ENCODE assay signal across 16 cellular contexts in genomic region chr11:10323793-10324170, GRCh38. TPM values are rescaled to one million over a fixed set of nuclear protein-coding genes. Genes with fewer than 3 reads are reported as not detected.
A peak's percentile ranks its signal among the peaks of the same experiment; 100 is the strongest.
DNase-seq lines count a peak whose midpoint lies in the region; ATAC-seq and TF ChIP-seq lines count a peak whose summit lies in the region.
"Had no signal": no experiment of that assay in that cellular context is flagged by ENCODE, and none has a peak within 500 bp of the region (broad histone marks: within the 10 kb centered on the region; RNA-seq: fewer than 3 reads in every experiment).

No MANE protein-coding gene starts in this region.

- H3K27ac ChIP-seq in breast epithelium (peak overlapping the region in 1 of 2 donors; percentile 33), mesenchymal stem cell (ENCODE audit: low read length, poor library complexity, severe bottlenecking) (no peak overlapping the region), vagina (peak overlapping the region; percentile 21)

- peak overlapping the region in 1 of 2 experiments; percentile 28 for H2BK12ac ChIP-seq in mesenchymal stem cell (ENCODE audit: low read length in 2 of 2)

- H3K23ac ChIP-seq in mesenchymal stem cell (ENCODE audit: low read length in 2 of 2) = no peak overlapping the region

- peaks cover 21% of the 10 kb centered on the region for H3K4me1 Mint-ChIP-seq in MCF 10A (ENCODE audit: insufficient read depth, unreplicated experiment)

- H3K9ac ChIP-seq in mesenchymal stem cell (ENCODE audit: low read length) = peak overlapping the region; percentile 88

- TF ChIP-seq CTCF in MCF 10A (IDR thresholded peaks at IDR 0.05; ENCODE audit: unreplicated experiment) = no peak
- TF ChIP-seq CTCF in breast epithelium (IDR thresholded peaks at IDR 0.05) = no peak
- TF ChIP-seq CTCF in choroid plexus epithelial cell (conservative IDR thresholded peaks at IDR 0.05; ENCODE audit: low read depth, low read length) = no peak
- TF ChIP-seq CTCF in vagina (IDR thresholded peaks at IDR 0.05) = no peak

- H2BK120ac ChIP-seq in mesenchymal stem cell (ENCODE audit: low read depth, low read length) = no peak overlapping the region

- POLR2A ChIA-PET in MCF 10A (lab: Yijun Ruan, JAX) = interaction anchor here (0.6 to 7.0 kb wide), 8 partner anchors 17 to 748 kb away, joined by 3 to 82 read pairs (median 3); partner anchors contain the start of gene ADM

- H2AFZ ChIP-seq in mesenchymal stem cell (ENCODE audit: low read depth, low read length) = no peak overlapping the region

- no peak overlapping the region for H2BK5ac ChIP-seq in mesenchymal stem cell (ENCODE audit: low read depth, low read length, poor library complexity, severe bottlenecking)

- H3K4me3 ChIP-seq in breast epithelium (no peak overlapping the region), choroid plexus epithelial cell (ENCODE audit: low read depth, low read length) (no peak overlapping the region), mesenchymal stem cell (ENCODE audit: insufficient read depth in 1 of 2, low read depth in 1 of 2, low read length in 2 of 2) (peak overlapping the region in 1 of 2 experiments; percentile 9), vagina (no peak overlapping the region)
- H3K4me3 ChIP-seq: skin epidermis had no signal

- no peaks in the 10 kb centered on the region for H3K4me1 ChIP-seq in breast epithelium
- H3K4me1 ChIP-seq in mesenchymal stem cell (ENCODE audit: control insufficient read depth, insufficient read depth, low read depth, low read length) = peaks cover 8% of the 10 kb centered on the region
- H3K4me1 ChIP-seq in vagina = peaks cover 31% of the 10 kb centered on the region

- intact Hi-C loops in MCF 10A (cut with micrococcal nuclease) = loop anchor here (1.0 to 5.0 kb wide), 6 partner anchors 143 to 711 kb away; no protein-coding TSS in a partner anchor
- intact Hi-C loops in breast epithelium (cut with DNase I; ENCODE audit: low total_unique reads) = no loop called here
- intact Hi-C loops in vagina (cut with DNase I) = loop anchor here (10.0 kb wide), 1 partner anchor 51 kb away; no protein-coding TSS in a partner anchor

- H3K36me3 Mint-ChIP-seq in MCF 10A (ENCODE audit: insufficient read depth, unreplicated experiment) = no peaks in the 10 kb centered on the region

- H4K91ac ChIP-seq in mesenchymal stem cell (ENCODE audit: low read length) = no peak overlapping the region

- H3K9me3 ChIP-seq in breast epithelium (no peaks in the 10 kb centered on the region), mesenchymal stem cell (ENCODE audit: control insufficient read depth, low read length) (no peaks in the 10 kb centered on the region), vagina (no peaks in the 10 kb centered on the region)

- H3K4ac ChIP-seq in mesenchymal stem cell (ENCODE audit: low read depth in 1 of 2, low read length in 2 of 2) = peak overlapping the region in 1 of 2 experiments; percentile 38

- no TSS peak for BruUV-seq in MCF 10A (replicated peaks; lab: Mats Ljungman, UMichigan)

- DNase-seq in MCF 10A (ENCODE audit: unreplicated experiment) = no peak
- no peak for DNase-seq in breast epithelium (ENCODE audit: low spot score in 2 of 2)
- peak; percentile 38 for DNase-seq in choroid plexus epithelial cell (ENCODE audit: low read depth)
- DNase-seq in mesenchymal stem cell = peak; percentile 40
- DNase-seq in vagina (ENCODE audit: extremely low spot score in 2 of 2) = no peak
- DNase-seq in NCI-H1048 (lab: John Stamatoyannopoulos, UW) = no peak
- DNase-seq in NCI-H446 (lab: John Stamatoyannopoulos, UW) = no peak
- DNase-seq: activated T-cell treated with anti-CD3 and anti-CD28 coated beads, Interleukin-2, amount 50 U/mL, for 4 hours; effector memory CD8-positive, alpha-beta T cell; GOT3; head of caudate nucleus; left cardiac atrium; NCI-H510A had no signal

- H2BK15ac ChIP-seq in mesenchymal stem cell (ENCODE audit: low read depth, poor library complexity, severe bottlenecking) = no peak overlapping the region

- H3K14ac ChIP-seq in mesenchymal stem cell (ENCODE audit: low read length in 2 of 2) = no peak overlapping the region

- peak overlapping the region; percentile 54 for H3K27ac Mint-ChIP-seq in MCF 10A (ENCODE audit: low read depth, unreplicated experiment)

- H3K36me3 ChIP-seq in breast epithelium (no peaks in the 10 kb centered on the region), mesenchymal stem cell (ENCODE audit: control insufficient read depth in 1 of 2, insufficient read depth in 2 of 2, low read depth in 1 of 2, low read length in 2 of 2) (no peaks in the 10 kb centered on the region), vagina (no peaks in the 10 kb centered on the region)

- no peak overlapping the region for H2AK5ac ChIP-seq in mesenchymal stem cell (ENCODE audit: low read length, severe bottlenecking)

- no peaks in the 10 kb centered on the region for H3K27me3 Mint-ChIP-seq in MCF 10A (ENCODE audit: insufficient read depth, unreplicated experiment)

- H3K4me2 ChIP-seq in mesenchymal stem cell (ENCODE audit: low read length, poor library complexity, severe bottlenecking) = no peak overlapping the region

- 67% methylated on average over 1 of the region's 1 CpG for WGBS in mesenchymal stem cell

- TF ChIP-seq POLR2A in breast epithelium (IDR thresholded peaks at IDR 0.05) (no peak), vagina (IDR thresholded peaks at IDR 0.05) (no peak)

- H3K27me3 ChIP-seq in breast epithelium (no peaks in the 10 kb centered on the region), mesenchymal stem cell (ENCODE audit: control insufficient read depth in 1 of 2, insufficient read depth in 1 of 2, low read length in 2 of 2) (no peaks in the 10 kb centered on the region), vagina (no peaks in the 10 kb centered on the region)

- no peaks in the 10 kb centered on the region for H3K9me3 Mint-ChIP-seq in MCF 10A (ENCODE audit: unreplicated experiment)
- H3K9me3 Mint-ChIP-seq: activated T-cell treated with anti-CD3 and anti-CD28 coated beads, Interleukin-2, amount 50 U/mL, for 4 hours; effector memory CD8-positive, alpha-beta T cell; neural crest cell had no signal

- no peak for ATAC-seq in HG03378 (IDR thresholded peaks at IDR 0.05; ENCODE audit: unreplicated experiment)

- no peak overlapping the region for H3K4me3 Mint-ChIP-seq in MCF 10A (ENCODE audit: unreplicated experiment)
- H3K4me3 Mint-ChIP-seq: activated T-cell treated with anti-CD3 and anti-CD28 coated beads, Interleukin-2, amount 50 U/mL, for 4 hours; effector memory CD8-positive, alpha-beta T cell; neural crest cell had no signal

- no peaks in the 10 kb centered on the region for H3K79me1 ChIP-seq in mesenchymal stem cell (replicated peaks; ENCODE audit: low read length, poor library complexity, severe bottlenecking)

- CTCF ChIA-PET in MCF 10A (lab: Yijun Ruan, JAX) = interaction anchor here (0.5 to 4.7 kb wide), 28 partner anchors 9 to 570 kb away, joined by 3 to 50 read pairs (median 4); no protein-coding TSS in a partner anchor

- H4K8ac ChIP-seq in mesenchymal stem cell (ENCODE audit: low read length) = no peak overlapping the region

- no peak overlapping the region for H3K18ac ChIP-seq in mesenchymal stem cell (ENCODE audit: low read depth in 1 of 2, low read length in 2 of 2)

RNA-seq across cellular contexts. Expression of gene ADM, which starts 18.9 kb away (rescaled TPM):
- total RNA-seq in MCF 10A (2022) = 8.7 and 10.6 TPM in 2 replicates
- total RNA-seq in breast epithelium = 100 to 1,000 TPM in 2 of 3 donors, 10 to 100 TPM in 1; 77.1 to 279 (median 252) TPM
- polyA plus RNA-seq in mesenchymal stem cell (2013, experiment 1 of 2) = 90.3 TPM
- polyA plus RNA-seq in mesenchymal stem cell (2013, experiment 2 of 2) = 87.3 TPM
- 130 TPM for total RNA-seq in vagina

RNA-seq across cellular contexts. Expression of gene SBF2, which starts 29.8 kb away (rescaled TPM):
- total RNA-seq in MCF 10A (2022) = 28.3 and 28.7 TPM in 2 replicates
- 10 to 100 TPM; 74.8 to 91.9 (median 88.2) TPM for total RNA-seq in breast epithelium
- 21.0 TPM for polyA plus RNA-seq in mesenchymal stem cell (2013, experiment 1 of 2)
- polyA plus RNA-seq in mesenchymal stem cell (2013, experiment 2 of 2) = 20.2 TPM
- 69.5 TPM for total RNA-seq in vagina

Comparison
In these comparisons a context has a peak if more than half of its experiments do, and no peak if none do; other contexts are left out.
1. DNase-seq: peak in choroid plexus epithelial cell (single experiment) and mesenchymal stem cell (single experiment); none in MCF 10A (single experiment), breast epithelium (0 of 2), vagina (0 of 2), NCI-H1048 (single experiment) and NCI-H446 (0 of 2).